In the genomic region with DNA sequence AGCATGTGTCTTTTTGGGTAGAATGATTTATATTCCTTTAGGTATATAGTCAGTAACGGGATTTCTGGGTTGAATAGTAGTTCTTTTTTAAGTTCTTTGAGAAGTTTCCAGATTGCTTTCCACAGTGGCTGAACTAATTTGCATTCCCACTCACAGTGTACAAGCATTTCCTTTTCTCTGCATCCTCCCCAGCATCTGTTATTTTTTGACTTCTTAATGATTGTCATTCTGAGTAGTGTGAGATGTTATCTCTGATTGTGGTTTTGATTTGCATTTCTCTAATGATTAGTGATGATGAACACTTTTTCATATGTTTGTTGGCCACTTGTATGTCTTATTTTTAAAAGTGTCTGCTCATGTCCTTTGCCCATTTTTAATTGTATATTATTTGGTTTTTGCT, we compare ENCODE assay signal across 14 cellular contexts.
A peak's percentile ranks its signal among the peaks of the same experiment; 100 is the strongest.
DNase-seq lines count a peak whose midpoint lies in the region; ATAC-seq lines count a peak whose summit lies in the region.
"Had no signal": no experiment of that assay in that cellular context is flagged by ENCODE, and none has a peak within 500 bp of the region (broad histone marks: within the 10 kb centered on the region; RNA-seq: fewer than 3 reads in every experiment).

No MANE protein-coding gene starts in this region.

- H3K27me3 Mint-ChIP-seq in naive B cell, result no peaks in the 10 kb centered on the region
- H3K27me3 Mint-ChIP-seq in stimulated activated memory B cell treated with anti-CD40 and anti-IgM and Interleukin-4, amounts not matched to agents 10 μg/mL and 1 μg/mL and 100 μg/mL, for 72 hours, result no peaks in the 10 kb centered on the region
- H3K27me3 Mint-ChIP-seq: activated CD4-positive, alpha-beta T cell treated with anti-CD3 and anti-CD28 coated beads, Interleukin-2, amount 10 ng/mL, durations not matched to agents 7 days and 5 days; IgD-negative memory B cell had no signal

- peak overlapping the region in 3 of 6 donors; percentile 14 to 39 (median 19) for H3K27ac Mint-ChIP-seq in naive B cell
- H3K27ac Mint-ChIP-seq in stimulated activated memory B cell treated with anti-CD40 and anti-IgM and Interleukin-4, amounts not matched to agents 10 μg/mL and 1 μg/mL and 100 μg/mL, for 72 hours, result no peak overlapping the region
- H3K27ac Mint-ChIP-seq: activated CD4-positive, alpha-beta T cell treated with anti-CD3 and anti-CD28 coated beads, Interleukin-2, amount 10 ng/mL, durations not matched to agents 7 days and 5 days; IgD-negative memory B cell had no signal

- peak; percentile 10 for DNase-seq in naive B cell
- no peak for DNase-seq in NCI-H748 treated with DMSO at 0.1 percent for 48 hours (lab: John Stamatoyannopoulos, UW)
- DNase-seq in SW480 (ENCODE audit: low spot score), result no peak
- DNase-seq: activated CD4-positive, alpha-beta T cell treated with anti-CD3 and anti-CD28 coated beads, Interleukin-2, amount 10 ng/mL, durations not matched to agents 7 days and 5 days; activated T-cell treated with anti-CD3 and anti-CD28 coated beads, Interleukin-2, amount 50 U/mL, for 48 hours; central memory CD4-positive, alpha-beta T cell; DMS 273 treated with DMSO at 0.1 percent for 48 hours; gastrocnemius medialis; stimulated activated CD4-positive, alpha-beta T cell treated with anti-CD3 and anti-CD28 coated beads, Interleukin-1b, Interleukin-23, amount 100 ng/mL, for 48 hours had no signal

- H3K4me3 Mint-ChIP-seq in naive B cell, result peak overlapping the region in 5 of 8 donors; percentile 6 to 65 (median 33)
- H3K4me3 Mint-ChIP-seq in stimulated activated memory B cell treated with anti-CD40 and anti-IgM and Interleukin-4, amounts not matched to agents 10 μg/mL and 1 μg/mL and 100 μg/mL, for 72 hours, result no peak overlapping the region
- H3K4me3 Mint-ChIP-seq: activated CD4-positive, alpha-beta T cell treated with anti-CD3 and anti-CD28 coated beads, Interleukin-2, amount 10 ng/mL, durations not matched to agents 7 days and 5 days had no signal

- peaks cover 0 to 19% (median 4%) of the 10 kb centered on the region in 7 donors for H3K9me3 Mint-ChIP-seq in naive B cell
- peaks cover 9% of the 10 kb centered on the region for H3K9me3 Mint-ChIP-seq in stimulated activated memory B cell treated with anti-CD40 and anti-IgM and Interleukin-4, amounts not matched to agents 10 μg/mL and 1 μg/mL and 100 μg/mL, for 72 hours
- H3K9me3 Mint-ChIP-seq: activated CD4-positive, alpha-beta T cell treated with anti-CD3 and anti-CD28 coated beads, Interleukin-2, amount 10 ng/mL, durations not matched to agents 7 days and 5 days had no signal

- peaks cover 4 to 6% of the 10 kb centered on the region in 2 donors for H3K36me3 Mint-ChIP-seq in naive B cell
- no peaks in the 10 kb centered on the region for H3K36me3 Mint-ChIP-seq in stimulated activated memory B cell treated with anti-CD40 and anti-IgM and Interleukin-4, amounts not matched to agents 10 μg/mL and 1 μg/mL and 100 μg/mL, for 72 hours

- H3K4me1 Mint-ChIP-seq in naive B cell, result peaks cover 24 to 32% (median 25%) of the 10 kb centered on the region in 3 donors
- H3K4me1 Mint-ChIP-seq in stimulated activated memory B cell treated with anti-CD40 and anti-IgM and Interleukin-4, amounts not matched to agents 10 μg/mL and 1 μg/mL and 100 μg/mL, for 72 hours, result peaks cover 33% of the 10 kb centered on the region
- H3K4me1 Mint-ChIP-seq: activated CD4-positive, alpha-beta T cell treated with anti-CD3 and anti-CD28 coated beads, Interleukin-2, amount 10 ng/mL, durations not matched to agents 7 days and 5 days had no signal

- peak; percentile 66 for ATAC-seq in GM18867 (IDR thresholded peaks at IDR 0.05; ENCODE audit: unreplicated experiment)
- peak; percentile 62 for ATAC-seq in GM21723 (IDR thresholded peaks at IDR 0.05; ENCODE audit: unreplicated experiment)
- ATAC-seq in HG03103 (IDR thresholded peaks at IDR 0.05; ENCODE audit: low read depth, unreplicated experiment), result peak; percentile 56
- no peak for ATAC-seq in naive B cell (ENCODE audit: low read depth in 2 of 2)
- no peak for ATAC-seq in stimulated activated memory B cell treated with anti-CD40 and anti-IgM and Interleukin-4, amounts not matched to agents 10 μg/mL and 1 μg/mL and 100 μg/mL, for 72 hours
- ATAC-seq: gastrocnemius medialis had no signal

Comparison
In these comparisons a context has a peak if more than half of its experiments do, and no peak if none do; other contexts are left out.
1. ATAC-seq: peak in GM18867 (single experiment), GM21723 (single experiment) and HG03103 (single experiment); none in naive B cell (0 of 2) and stimulated activated memory B cell treated with anti-CD40 and anti-IgM and Interleukin-4, amounts not matched to agents 10 μg/mL and 1 μg/mL and 100 μg/mL, for 72 hours (single experiment).